8 cellular contexts compared by ENCODE assay signal in the genomic region with DNA sequence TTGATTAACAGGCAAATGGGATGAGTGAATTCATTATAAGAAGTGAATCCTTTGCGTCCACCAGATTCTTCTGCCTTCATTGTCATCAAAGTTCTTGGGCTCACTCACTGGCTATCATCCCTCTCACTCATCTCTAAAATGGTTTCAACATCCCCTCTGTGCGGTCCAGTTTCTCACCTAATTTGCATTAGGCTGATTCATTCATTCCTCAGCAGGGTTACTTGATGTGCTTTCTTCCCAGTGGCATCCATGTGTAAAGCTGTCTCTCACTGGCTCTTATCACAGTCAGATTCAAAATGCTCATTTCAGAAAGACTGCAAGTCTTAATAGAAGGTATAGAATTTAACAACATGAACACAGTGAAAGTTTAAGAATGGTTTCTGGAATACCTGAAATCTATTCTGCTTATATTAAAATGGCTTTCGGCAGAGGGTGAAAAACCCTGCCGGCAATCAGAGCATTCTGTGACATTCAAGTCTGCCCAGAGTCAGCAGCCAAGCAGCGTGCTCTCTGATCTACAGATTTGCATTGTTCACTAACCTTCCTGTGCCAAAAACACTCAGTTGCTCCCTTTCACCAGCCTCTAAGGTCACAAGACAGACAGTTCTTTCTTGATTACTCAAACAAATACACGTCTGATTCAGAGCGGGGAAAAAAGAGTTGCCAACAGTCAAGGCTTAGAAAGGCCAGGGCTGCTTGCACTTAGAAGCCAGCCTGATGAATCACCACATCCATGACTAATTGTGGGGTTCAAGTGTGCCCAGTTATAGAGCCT.
A peak's percentile ranks its signal among the peaks of the same experiment; 100 is the strongest.
DNase-seq lines count a peak whose midpoint lies in the region; FAIRE-seq and TF ChIP-seq lines count a peak whose summit lies in the region.

No MANE protein-coding gene starts in this region.

- no peaks in the 10 kb centered on the region for H3K27me3 ChIP-seq in MG63
- no peaks in the 10 kb centered on the region for H3K27me3 ChIP-seq in muscle layer of colon (ENCODE audit: control insufficient read depth in 1 of 2, insufficient read depth in 2 of 2, low read length in 2 of 2)
- H3K27me3 ChIP-seq in tibial nerve = no peaks in the 10 kb centered on the region
- no peaks in the 10 kb centered on the region for H3K27me3 ChIP-seq in BE2C

- TF ChIP-seq POLR2A in tibial nerve (IDR thresholded peaks at IDR 0.05) = no peak

- peaks cover 0 to 7% (median 0%) of the 10 kb centered on the region in 3 donors for H3K27me3 Mint-ChIP-seq in CD14-positive monocyte (ENCODE audit: low read depth in 3 of 3)

- no peak overlapping the region for H3K4me3 Mint-ChIP-seq in CD14-positive monocyte

- H3K36me3 Mint-ChIP-seq in CD14-positive monocyte = no peaks in the 10 kb centered on the region

- H3K9me3 Mint-ChIP-seq in CD14-positive monocyte = no peaks in the 10 kb centered on the region

- no peaks in the 10 kb centered on the region for H3K9me3 ChIP-seq in MG63
- no peaks in the 10 kb centered on the region for H3K9me3 ChIP-seq in muscle layer of colon (ENCODE audit: low read length)
- no peaks in the 10 kb centered on the region for H3K9me3 ChIP-seq in tibial nerve
- no peaks in the 10 kb centered on the region for H3K9me3 ChIP-seq in BE2C

- WGBS in tibial nerve, 2 donors = 26 to 30% methylated on average over 7 of the region's 7 CpGs

- intact Hi-C loops in CD14-positive monocyte (cut with micrococcal nuclease) = no loop called here

- H3K4me1 ChIP-seq in muscle layer of colon (ENCODE audit: insufficient read depth, low read length) (peaks cover 27% of the 10 kb centered on the region), tibial nerve (peaks cover 0 to 26% (median 13%) of the 10 kb centered on the region in 4 donors), BE2C (no peaks in the 10 kb centered on the region)

- TF ChIP-seq EP300 in tibial nerve (IDR thresholded peaks at IDR 0.05) = peak; percentile 70 to 95

- DNase-seq in GM18507 (ENCODE audit: extremely low spot score, insufficient read length, low read depth) (no peak), H4 (ENCODE audit: low spot score) (peak; percentile 89), MG63 (peak; percentile 83), dermis blood vessel endothelial cell (peak; percentile 100), tibial nerve (ENCODE audit: low spot score in 2 of 2) (peak in 1 of 2 donors; percentile 50), BE2C (no peak), CD14-positive monocyte (ENCODE audit: low spot score) (no peak)

- peak overlapping the region; percentile 19 for H3K4me3 ChIP-seq in MG63
- H3K4me3 ChIP-seq in muscle layer of colon (ENCODE audit: low read depth in 1 of 2, low read length in 2 of 2) = no peak overlapping the region
- no peak overlapping the region for H3K4me3 ChIP-seq in tibial nerve
- no peak overlapping the region for H3K4me3 ChIP-seq in BE2C (ENCODE audit: low read depth, low read length)

- H3K27ac ChIP-seq in muscle layer of colon (ENCODE audit: low read depth, low read length) (peak overlapping the region; percentile 74), tibial nerve (peak overlapping the region; percentile 13 to 82 (median 54))

- no peak overlapping the region for H3K27ac Mint-ChIP-seq in CD14-positive monocyte

- no peaks in the 10 kb centered on the region for H3K4me1 Mint-ChIP-seq in CD14-positive monocyte

- H3K36me3 ChIP-seq in MG63 (no peaks in the 10 kb centered on the region), muscle layer of colon (ENCODE audit: insufficient read depth, low read length) (no peaks in the 10 kb centered on the region), tibial nerve (no peaks in the 10 kb centered on the region), BE2C (no peaks in the 10 kb centered on the region)

- H3K9ac ChIP-seq in muscle layer of colon (ENCODE audit: low read length) = peak overlapping the region; percentile 40

- TF ChIP-seq CTCF in tibial nerve (IDR thresholded peaks at IDR 0.05) (no peak), BE2C (IDR thresholded peaks at IDR 0.05; ENCODE audit: low read depth, low read length) (no peak), CD14-positive monocyte (IDR thresholded peaks at IDR 0.05) (no peak)

- peak; percentile 77 for FAIRE-seq in GM18507 (lab: Jason Lieb, UNC)

Comparison
In these comparisons a context has a peak if more than half of its experiments do, and no peak if none do; other contexts are left out.
1. DNase-seq: peak in H4 (single experiment), MG63 (single experiment) and dermis blood vessel endothelial cell (single experiment); none in GM18507 (single experiment), BE2C (single experiment) and CD14-positive monocyte (single experiment).